In the genomic region with DNA sequence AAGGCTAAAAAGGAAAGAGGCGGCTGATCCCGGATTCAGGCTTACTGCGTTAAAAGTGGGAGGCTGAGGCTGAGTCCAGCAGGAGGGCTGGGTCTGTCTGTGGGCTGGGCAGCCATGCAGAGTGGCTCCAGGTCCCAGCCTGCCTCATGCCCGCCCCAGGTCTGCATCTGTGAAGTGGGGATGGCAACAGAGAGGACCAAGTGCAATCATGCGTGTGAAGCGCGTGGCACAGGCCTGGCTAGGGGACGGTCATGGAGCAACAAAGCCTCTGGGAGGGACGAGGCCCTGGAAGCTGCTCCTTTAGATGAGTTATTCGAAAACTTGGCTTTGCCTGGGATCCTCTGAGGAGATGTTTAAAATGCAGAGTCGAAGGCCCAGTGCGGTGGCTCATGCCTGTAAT, we compare ENCODE assay signal across 37 cellular contexts. TPM values are rescaled to one million over a fixed set of nuclear protein-coding genes. Genes with fewer than 3 reads are reported as not detected.
"Had no signal": no experiment of that assay in that cellular context is flagged by ENCODE, and none has a peak within 500 bp of the region (broad histone marks: within the 10 kb centered on the region; RNA-seq: fewer than 3 reads in every experiment).

No MANE protein-coding gene starts in this region.

- ATAC-seq: activated CD4-positive, alpha-beta T cell treated with anti-CD3 and anti-CD28 coated beads for 36 hours; activated CD4-positive, CD25-positive, alpha-beta regulatory T cell treated with anti-CD3 and anti-CD28 coated beads, Interleukin-2, amount 50 U/mL, for 24 hours; activated CD8-positive, alpha-beta memory T cell treated with anti-CD3 and anti-CD28 coated beads, Interleukin-2, amount 10 ng/mL, durations not matched to agents 7 days and 5 days; activated CD8-positive, alpha-beta T cell treated with anti-CD3 and anti-CD28 coated beads, Interleukin-2, amount 10 ng/mL, durations not matched to agents 7 days and 5 days; activated naive CD4-positive, alpha-beta T cell treated with anti-CD3 and anti-CD28 coated beads, Interleukin-2, amount 50 U/mL, for 72 hours; body of pancreas; WTC11 had no signal

- H3K27ac Mint-ChIP-seq: activated CD4-positive, alpha-beta memory T cell treated with anti-CD3 and anti-CD28 coated beads, Interleukin-2, amount 10 ng/mL, durations not matched to agents 7 days and 5 days; activated CD4-positive, alpha-beta T cell treated with anti-CD3 and anti-CD28 coated beads for 36 hours; activated CD4-positive, alpha-beta T cell treated with anti-CD3 and anti-CD28 coated beads, Interleukin-2, amount 10 ng/mL, durations not matched to agents 7 days and 5 days; activated CD8-positive, alpha-beta memory T cell treated with anti-CD3 and anti-CD28 coated beads, Interleukin-2, amount 10 ng/mL, durations not matched to agents 7 days and 5 days; activated CD8-positive, alpha-beta T cell treated with anti-CD3 and anti-CD28 coated beads, Interleukin-2, amount 10 ng/mL, durations not matched to agents 7 days and 5 days; activated naive CD4-positive, alpha-beta T cell treated with anti-CD3 and anti-CD28 coated beads for 36 hours; activated naive CD4-positive, alpha-beta T cell treated with anti-CD3 and anti-CD28 coated beads, Interleukin-2, amount 50 U/mL, for 72 hours; activated naive CD8-positive, alpha-beta T cell treated with anti-CD3 and anti-CD28 coated beads for 36 hours; activated T-cell treated with anti-CD3 and anti-CD28 coated beads, Interleukin-2, amount 50 U/mL, for 24 hours; activated T-helper 2 cell treated with anti-CD3 and anti-CD28 coated beads, Interferon-gamma antibody, Interleukin-2, Interleukin-4, amounts not matched to agents 10 μg/mL and 5 μg/mL and 100 μg/mL, durations not matched to agents 14 hours and 24 hours and 36 hours; T-helper 1 cell treated with Interleukin-12 subunit alpha and Interleukin-12 subunit beta and Interleukin-4 antibody, amounts not matched to agents 30 μg/mL and 1 μg/mL, for 36 hours; T-helper 2 cell treated with Interferon-gamma antibody and Interleukin-4, amounts not matched to agents 5 μg/mL and 100 μg/mL, for 36 hours; WTC11 had no signal

- H3K4me1 ChIP-seq: adrenal gland, body of pancreas, breast epithelium had no signal

- DNase-seq: activated CD4-positive, alpha-beta memory T cell treated with anti-CD3 and anti-CD28 coated beads, Interleukin-2, amount 10 ng/mL, durations not matched to agents 7 days and 5 days; activated CD4-positive, alpha-beta T cell treated with anti-CD3 and anti-CD28 coated beads for 1 hour; activated CD4-positive, alpha-beta T cell treated with anti-CD3 and anti-CD28 coated beads for 36 hours; activated CD4-positive, alpha-beta T cell treated with anti-CD3 and anti-CD28 coated beads for 48 hours; activated CD4-positive, alpha-beta T cell treated with anti-CD3 and anti-CD28 coated beads, Interleukin-2, amount 10 ng/mL, durations not matched to agents 7 days and 5 days; activated CD4-positive, alpha-beta T cell treated with anti-CD3 and anti-CD28 coated beads, Interleukin-2, amount 50 U/mL, for 48 hours; activated CD4-positive, CD25-positive, alpha-beta regulatory T cell; activated CD8-positive, alpha-beta memory T cell treated with anti-CD3 and anti-CD28 coated beads for 24 hours; activated CD8-positive, alpha-beta memory T cell treated with anti-CD3 and anti-CD28 coated beads, Interleukin-2, amount 10 ng/mL, durations not matched to agents 7 days and 5 days; activated CD8-positive, alpha-beta memory T cell treated with anti-CD3 and anti-CD28 coated beads, Interleukin-2, amount 50 U/mL, for 48 hours; activated CD8-positive, alpha-beta T cell treated with anti-CD3 and anti-CD28 coated beads, Interleukin-2, amount 10 ng/mL, durations not matched to agents 7 days and 5 days; activated effector memory CD4-positive, alpha-beta T cell treated with Interleukin-2 at 50 U/mL for 16 hours; activated gamma-delta T cell; activated naive CD4-positive, alpha-beta T cell treated with anti-CD3 and anti-CD28 coated beads for 36 hours; activated naive CD4-positive, alpha-beta T cell treated with anti-CD3 and anti-CD28 coated beads, Interleukin-2, amount 50 U/mL, for 16 hours; activated naive CD8-positive, alpha-beta T cell treated with anti-CD3 and anti-CD28 coated beads for 36 hours; activated T-cell treated with anti-CD3 and anti-CD28 coated beads, Interleukin-2, amount 50 U/mL, for 24 hours; activated T-cell treated with anti-CD3 and anti-CD28 coated beads, Interleukin-2, amount 50 U/mL, for 48 hours; adrenal gland; amniotic stem cell; aorta; body of pancreas; brain microvascular endothelial cell; central memory CD4-positive, alpha-beta T cell; T-helper 1 cell; T-helper 2 cell; T-helper 9 cell had no signal

- H3K27ac ChIP-seq: adrenal gland, body of pancreas, brain microvascular endothelial cell, breast epithelium, VCaP had no signal

- H3K4me3 ChIP-seq: adrenal gland, body of pancreas, breast epithelium had no signal

- H3K9me3 ChIP-seq: adrenal gland, body of pancreas, breast epithelium had no signal

- H3K36me3 Mint-ChIP-seq: activated CD8-positive, alpha-beta memory T cell treated with anti-CD3 and anti-CD28 coated beads, Interleukin-2, amount 10 ng/mL, durations not matched to agents 7 days and 5 days; activated naive CD4-positive, alpha-beta T cell treated with anti-CD3 and anti-CD28 coated beads, Interleukin-2, amount 50 U/mL, for 72 hours; activated naive CD8-positive, alpha-beta T cell treated with anti-CD3 and anti-CD28 coated beads for 36 hours; WTC11 had no signal

- H3K9me3 Mint-ChIP-seq: activated CD4-positive, alpha-beta memory T cell treated with anti-CD3 and anti-CD28 coated beads, Interleukin-2, amount 10 ng/mL, durations not matched to agents 7 days and 5 days; activated CD4-positive, alpha-beta T cell treated with anti-CD3 and anti-CD28 coated beads, Interleukin-2, amount 10 ng/mL, durations not matched to agents 7 days and 5 days; activated naive CD4-positive, alpha-beta T cell treated with anti-CD3 and anti-CD28 coated beads for 36 hours; activated naive CD4-positive, alpha-beta T cell treated with anti-CD3 and anti-CD28 coated beads, Interleukin-2, amount 50 U/mL, for 72 hours; activated naive CD8-positive, alpha-beta T cell treated with anti-CD3 and anti-CD28 coated beads for 36 hours; activated T-cell treated with anti-CD3 and anti-CD28 coated beads, Interleukin-2, amount 50 U/mL, for 24 hours; activated T-helper 2 cell treated with anti-CD3 and anti-CD28 coated beads, Interferon-gamma antibody, Interleukin-2, Interleukin-4, amounts not matched to agents 10 μg/mL and 5 μg/mL and 100 μg/mL, durations not matched to agents 14 hours and 24 hours and 36 hours; T-helper 1 cell treated with Interleukin-12 subunit alpha and Interleukin-12 subunit beta and Interleukin-4 antibody, amounts not matched to agents 30 μg/mL and 1 μg/mL, for 36 hours; T-helper 2 cell treated with Interferon-gamma antibody and Interleukin-4, amounts not matched to agents 5 μg/mL and 100 μg/mL, for 36 hours; WTC11 had no signal

- H3K27me3 ChIP-seq: adrenal gland, body of pancreas, brain microvascular endothelial cell had no signal

- H3K4me1 Mint-ChIP-seq: activated CD4-positive, alpha-beta memory T cell treated with anti-CD3 and anti-CD28 coated beads, Interleukin-2, amount 10 ng/mL, durations not matched to agents 7 days and 5 days; activated CD4-positive, alpha-beta T cell treated with anti-CD3 and anti-CD28 coated beads for 36 hours; activated CD4-positive, alpha-beta T cell treated with anti-CD3 and anti-CD28 coated beads, Interleukin-2, amount 10 ng/mL, durations not matched to agents 7 days and 5 days; activated CD8-positive, alpha-beta memory T cell treated with anti-CD3 and anti-CD28 coated beads, Interleukin-2, amount 10 ng/mL, durations not matched to agents 7 days and 5 days; activated naive CD8-positive, alpha-beta T cell treated with anti-CD3 and anti-CD28 coated beads for 36 hours had no signal

- H3K36me3 ChIP-seq: adrenal gland, brain microvascular endothelial cell, breast epithelium had no signal

- H3K4me3 Mint-ChIP-seq: activated CD4-positive, alpha-beta memory T cell treated with anti-CD3 and anti-CD28 coated beads, Interleukin-2, amount 10 ng/mL, durations not matched to agents 7 days and 5 days; activated CD4-positive, alpha-beta T cell treated with anti-CD3 and anti-CD28 coated beads for 36 hours; activated CD4-positive, alpha-beta T cell treated with anti-CD3 and anti-CD28 coated beads, Interleukin-2, amount 10 ng/mL, durations not matched to agents 7 days and 5 days; activated CD8-positive, alpha-beta memory T cell treated with anti-CD3 and anti-CD28 coated beads, Interleukin-2, amount 10 ng/mL, durations not matched to agents 7 days and 5 days; activated CD8-positive, alpha-beta T cell treated with anti-CD3 and anti-CD28 coated beads, Interleukin-2, amount 10 ng/mL, durations not matched to agents 7 days and 5 days; activated naive CD4-positive, alpha-beta T cell treated with anti-CD3 and anti-CD28 coated beads for 36 hours; activated naive CD8-positive, alpha-beta T cell treated with anti-CD3 and anti-CD28 coated beads for 36 hours; activated T-cell treated with anti-CD3 and anti-CD28 coated beads, Interleukin-2, amount 50 U/mL, for 24 hours; T-helper 1 cell treated with Interleukin-12 subunit alpha and Interleukin-12 subunit beta and Interleukin-4 antibody, amounts not matched to agents 30 μg/mL and 1 μg/mL, for 36 hours; T-helper 2 cell treated with Interferon-gamma antibody and Interleukin-4, amounts not matched to agents 5 μg/mL and 100 μg/mL, for 36 hours; WTC11 had no signal

RNA-seq across cellular contexts. Expression of a gene that starts 30.4 kb away (rescaled TPM):
- total RNA-seq: activated CD4-positive, alpha-beta memory T cell treated with anti-CD3 and anti-CD28 coated beads, Interleukin-2, amount 10 ng/mL, durations not matched to agents 7 days and 5 days; activated CD4-positive, alpha-beta T cell treated with anti-CD3 and anti-CD28 coated beads for 36 hours; activated CD4-positive, alpha-beta T cell treated with anti-CD3 and anti-CD28 coated beads, Interleukin-2, amount 10 ng/mL, durations not matched to agents 7 days and 5 days; activated CD8-positive, alpha-beta memory T cell treated with anti-CD3 and anti-CD28 coated beads, Interleukin-2, amount 10 ng/mL, durations not matched to agents 7 days and 5 days; activated CD8-positive, alpha-beta T cell treated with anti-CD3 and anti-CD28 coated beads, Interleukin-2, amount 10 ng/mL, durations not matched to agents 7 days and 5 days; activated naive CD4-positive, alpha-beta T cell treated with anti-CD3 and anti-CD28 coated beads for 36 hours; activated naive CD4-positive, alpha-beta T cell treated with anti-CD3 and anti-CD28 coated beads, Interleukin-2, amount 50 U/mL, for 72 hours; activated naive CD8-positive, alpha-beta T cell treated with anti-CD3 and anti-CD28 coated beads for 36 hours; activated T-helper 2 cell treated with anti-CD3 and anti-CD28 coated beads, Interferon-gamma antibody, Interleukin-2, Interleukin-4, amounts not matched to agents 10 μg/mL and 5 μg/mL and 100 μg/mL, durations not matched to agents 14 hours and 24 hours and 36 hours; adrenal gland; aorta; astrocyte; body of pancreas; breast epithelium; cardiac septum had no signal
